In the genomic region with DNA sequence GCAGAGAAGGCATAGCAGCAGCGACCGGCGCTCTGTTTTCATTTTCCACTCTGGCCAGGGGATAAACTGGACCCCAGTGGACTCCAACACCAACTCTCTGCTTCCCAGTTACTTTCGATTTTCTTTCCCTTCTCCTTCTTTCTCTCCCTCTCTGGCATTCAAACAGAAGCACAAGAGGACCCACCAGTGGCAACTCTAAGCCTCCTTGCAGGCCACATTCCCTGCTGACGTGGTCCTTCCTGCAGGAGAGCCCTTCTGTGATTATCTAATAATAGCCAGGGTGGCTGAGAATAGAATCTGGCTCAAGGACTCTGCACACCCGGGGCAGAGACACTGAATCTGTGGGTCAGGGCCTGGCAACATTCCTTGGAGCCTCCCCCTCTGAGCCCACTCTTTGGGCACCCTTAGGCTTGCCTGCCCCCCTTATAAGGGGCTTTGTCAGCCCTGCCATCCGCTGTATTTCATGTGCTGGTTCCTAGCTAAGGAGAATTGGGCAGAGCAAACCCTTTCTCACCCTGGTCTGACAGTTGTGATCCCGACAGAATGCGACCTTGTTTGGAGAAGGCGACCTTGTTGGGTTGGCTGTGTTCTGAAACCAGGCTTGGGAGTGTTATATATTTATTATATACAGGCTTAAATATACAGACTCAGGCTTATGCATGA, we compare ENCODE assay signal across 12 cellular contexts. TPM values are rescaled to one million over a fixed set of nuclear protein-coding genes. Genes with fewer than 3 reads are reported as not detected.
A peak's percentile ranks its signal among the peaks of the same experiment; 100 is the strongest.
DNase-seq lines count a peak whose midpoint lies in the region; ATAC-seq, FAIRE-seq and TF ChIP-seq lines count a peak whose summit lies in the region.
"Had no signal": no experiment of that assay in that cellular context is flagged by ENCODE, and none has a peak within 500 bp of the region (broad histone marks: within the 10 kb centered on the region; RNA-seq: fewer than 3 reads in every experiment).

No MANE protein-coding gene starts in this region.

- CTCF ChIA-PET in HepG2 (lab: Yijun Ruan, JAX; ENCODE audit: low intra/inter-chr PET ratio, low total read pairs) = no interaction called here

- H3K36me3 ChIP-seq in HepG2 (replicated peaks in 1 of 2; ENCODE audit: control insufficient read depth in 1 of 2, insufficient read depth in 2 of 2, low read length in 2 of 2) (no peaks in the 10 kb centered on the region), right lobe of liver (no peaks in the 10 kb centered on the region), breast epithelium (no peaks in the 10 kb centered on the region), mesodermal cell (ENCODE audit: control insufficient read depth, insufficient read depth, low read length) (no peaks in the 10 kb centered on the region), Karpas-422 (ENCODE audit: insufficient read depth, low read length) (no peaks in the 10 kb centered on the region)
- H3K36me3 ChIP-seq: BLaER1 treated with 17β-estradiol and CSF1 and Interleukin-3, amounts not matched to agents 10 nM and 100 nM had no signal

- TF ChIP-seq RAD21 in HepG2 (CRISPR knock-in tag; IDR thresholded peaks at IDR 0.05) = no peak

- H3K9ac ChIP-seq in HepG2 (ENCODE audit: insufficient read depth, low read depth, low read length) = no peak overlapping the region
- H3K9ac ChIP-seq in Karpas-422 (ENCODE audit: low read length) = no peak overlapping the region
- H3K9ac ChIP-seq: BLaER1 treated with 17β-estradiol and CSF1 and Interleukin-3, amounts not matched to agents 10 nM and 100 nM had no signal

- H3K9me2 ChIP-seq in Karpas-422 (replicated peaks; ENCODE audit: insufficient read depth, low read length) = no peaks in the 10 kb centered on the region

- ATAC-seq in HepG2 (no peak), right lobe of liver (no peak), GM18861 (IDR thresholded peaks at IDR 0.05; ENCODE audit: unreplicated experiment) (no peak)

- in situ Hi-C loops in HepG2 (cut with HindIII; ENCODE audit: extremely low pct_ligation_motif_present, low pct_unique_long_range_greater_than_20kb) = loop anchor here (10.0 kb wide), 1 partner anchor 345 kb away; the partner anchor contains the start of gene GPR84

- H3K9me3 ChIP-seq in HepG2 (ENCODE audit: low read length) (no peaks in the 10 kb centered on the region), right lobe of liver (no peaks in the 10 kb centered on the region), breast epithelium (no peaks in the 10 kb centered on the region), mesodermal cell (ENCODE audit: control insufficient read depth, low read length) (no peaks in the 10 kb centered on the region), Karpas-422 (ENCODE audit: low read length) (no peaks in the 10 kb centered on the region)

- WGBS in HepG2 (ENCODE audit: low lambda C conversion rate) = 20% methylated on average over 6 of the region's 10 CpGs
- WGBS in right lobe of liver (ENCODE audit: insufficient coverage, low coverage, low lambda C conversion rate, missing lambda C conversion rate) = 23% methylated on average over 9 of the region's 10 CpGs
- 4 to 7% methylated on average over 7 of the region's 10 CpGs for WGBS in mesodermal cell (ENCODE audit: insufficient coverage in 2 of 2), 2 experiments

- intact Hi-C loops in HepG2 (cut with micrococcal nuclease; ENCODE audit: unreplicated experiment) = no loop called here
- intact Hi-C loops in right lobe of liver (cut with DNase I) = no loop called here
- intact Hi-C loops in breast epithelium (cut with DNase I; ENCODE audit: low total_unique reads) = no loop called here

- no TSS peak for BruUV-seq in HepG2 (replicated peaks; lab: Mats Ljungman, UMichigan)

- H2AFZ ChIP-seq in HepG2 (ENCODE audit: low read length) = no peak overlapping the region
- H2AFZ ChIP-seq in Karpas-422 (ENCODE audit: low read length) = no peak overlapping the region

- no peak for DNase-seq in HepG2 (ENCODE audit: low spot score)
- no peak for DNase-seq in right lobe of liver
- no peak for DNase-seq in breast epithelium (ENCODE audit: low spot score in 2 of 2)
- DNase-seq in NCI-H2029 (lab: John Stamatoyannopoulos, UW) = no peak
- no peak for DNase-seq in CD1c-positive myeloid dendritic cell (ENCODE audit: extremely low spot score)
- no peak for DNase-seq in Karpas-422
- DNase-seq: hippocampal formation, NCI-H526 treated with DMSO at 0.1 percent for 48 hours, occipital lobe had no signal

- no peak for FAIRE-seq in HepG2 (lab: Jason Lieb, UNC)

- H3K79me2 ChIP-seq in HepG2 (ENCODE audit: insufficient read depth, low read length) = no peaks in the 10 kb centered on the region
- no peaks in the 10 kb centered on the region for H3K79me2 ChIP-seq in Karpas-422 (ENCODE audit: low read length)

- H3K27ac ChIP-seq in HepG2 (ENCODE audit: extremely low read length, insufficient read depth, low read length) = no peak overlapping the region
- H3K27ac ChIP-seq in right lobe of liver = no peak overlapping the region
- peak overlapping the region; percentile 99 for H3K27ac ChIP-seq in breast epithelium
- peak overlapping the region; percentile 84 for H3K27ac ChIP-seq in mesodermal cell (ENCODE audit: low read depth, low read length, severe bottlenecking)
- H3K27ac ChIP-seq in Karpas-422 (ENCODE audit: low read length) = no peak overlapping the region
- H3K27ac ChIP-seq: BLaER1 treated with 17β-estradiol and CSF1 and Interleukin-3, amounts not matched to agents 10 nM and 100 nM had no signal

- POLR2A ChIA-PET in HepG2 (lab: Yijun Ruan, JAX) = no interaction called here

- H3K4me1 ChIP-seq in HepG2 (ENCODE audit: insufficient read depth, low read length) (peaks cover 5% of the 10 kb centered on the region; the same call in 1 of the 2 replicates), right lobe of liver (peaks cover 0 to 4% (median 0%) of the 10 kb centered on the region in 4 donors), breast epithelium (peaks cover 0 to 16% of the 10 kb centered on the region in 2 donors), mesodermal cell (ENCODE audit: control insufficient read depth, insufficient read depth, low read length, poor library complexity, severe bottlenecking) (peaks cover 9% of the 10 kb centered on the region), Karpas-422 (ENCODE audit: low read length) (peaks cover 19% of the 10 kb centered on the region)
- H3K4me1 ChIP-seq: BLaER1 treated with 17β-estradiol and CSF1 and Interleukin-3, amounts not matched to agents 10 nM and 100 nM had no signal

- no peak for TF ChIP-seq POLR2A in HepG2 (IDR thresholded peaks at IDR 0.05; ENCODE audit: insufficient read depth in 1 of 2, low read depth in 2 of 2, low read length in 2 of 2)
- no peak for TF ChIP-seq POLR2A in right lobe of liver (IDR thresholded peaks at IDR 0.05)
- no peak for TF ChIP-seq POLR2A in breast epithelium (IDR thresholded peaks at IDR 0.05)

- H3K4me3 ChIP-seq in HepG2 (replicated peaks in 1 of 3; ENCODE audit: insufficient read depth in 1 of 3, low read depth in 2 of 3, low read length in 3 of 3) (peak overlapping the region in 1 of 3 experiments; percentile 9; a peak in 1 of 6 replicates), right lobe of liver (no peak overlapping the region), breast epithelium (peak overlapping the region; percentile 65 to 80 (median 71)), mesodermal cell (ENCODE audit: extremely low read depth, insufficient read depth, low read length, poor library complexity, severe bottlenecking) (peak overlapping the region; percentile 36), Karpas-422 (ENCODE audit: low read length) (no peak overlapping the region)
- H3K4me3 ChIP-seq: BLaER1 treated with 17β-estradiol and CSF1 and Interleukin-3, amounts not matched to agents 10 nM and 100 nM had no signal

- no peaks in the 10 kb centered on the region for H4K20me1 ChIP-seq in HepG2 (ENCODE audit: insufficient read depth, low read length)
- no peaks in the 10 kb centered on the region for H4K20me1 ChIP-seq in Karpas-422 (ENCODE audit: insufficient read depth, low read depth, low read length)

- no peak for TF ChIP-seq EP300 in HepG2 (IDR thresholded peaks at IDR 0.05; ENCODE audit: low read depth in 2 of 2, low read length in 2 of 2)
- no peak for TF ChIP-seq EP300 in HepG2 (CRISPR knock-in tag; IDR thresholded peaks at IDR 0.05; ENCODE audit: borderline replicate concordance)

- H3K27me3 ChIP-seq in HepG2 (ENCODE audit: control insufficient read depth in 1 of 2, insufficient read depth in 2 of 2, low read length in 2 of 2) (peaks cover 4 to 57% of the 10 kb centered on the region in 2 experiments), right lobe of liver (peaks cover 0 to 57% of the 10 kb centered on the region in 2 donors), breast epithelium (no peaks in the 10 kb centered on the region), Karpas-422 (ENCODE audit: low read length) (no peaks in the 10 kb centered on the region)

- TF ChIP-seq CTCF in HepG2 (CRISPR knock-in tag; IDR thresholded peaks at IDR 0.05) (no peak), right lobe of liver (IDR thresholded peaks at IDR 0.05) (no peak), breast epithelium (IDR thresholded peaks at IDR 0.05) (no peak)

- H3K4me2 ChIP-seq in HepG2 (ENCODE audit: low read depth, low read length) = peak overlapping the region; percentile 48
- H3K4me2 ChIP-seq in Karpas-422 (ENCODE audit: low read depth, low read length, poor library complexity, severe bottlenecking) = no peak overlapping the region
- H3K4me2 ChIP-seq: BLaER1 treated with 17β-estradiol and CSF1 and Interleukin-3, amounts not matched to agents 10 nM and 100 nM had no signal

RNA-seq across cellular contexts. Expression of gene HOXC6, which starts 8.2 kb away (rescaled TPM):
- total RNA-seq in HepG2 (2016; rRNA removed; fragmentation: Illumina TruSeq; extraction: Trizol) (not detected in 2 replicates), right lobe of liver (not detected), breast epithelium (1 to 10 TPM; 3.3 to 4.1 (median 4.0) TPM)
- not detected in 2 replicates for total RNA-seq in HepG2 (2016; cell fraction: cytosol; rRNA removed; fragmentation: Illumina TruSeq; extraction: Trizol; ENCODE audit: low read depth)
- total RNA-seq in HepG2 (2016; cell fraction: insoluble cytoplasmic fraction; rRNA removed; fragmentation: Illumina TruSeq; extraction: Trizol) = not detected in 2 replicates
- not detected in 2 replicates for total RNA-seq in HepG2 (2016; cell fraction: membrane; rRNA removed; fragmentation: Illumina TruSeq; extraction: Trizol)
- not detected in 2 replicates for total RNA-seq in HepG2 (2016; cell fraction: nucleus; rRNA removed; fragmentation: Illumina TruSeq; extraction: Trizol)
- polyA plus RNA-seq in HepG2 (2011; rRNA removed) = not detected in 2 replicates
- not detected in 2 replicates for polyA plus RNA-seq in HepG2 (2011; cell fraction: cytosol; rRNA removed)
- not detected in 2 replicates for polyA plus RNA-seq in HepG2 (2011; cell fraction: nucleus; rRNA removed)
- not detected in 2 replicates for polyA plus RNA-seq in HepG2 (2012)
- not detected in 2 replicates for polyA plus RNA-seq in HepG2 (2016; cell fraction: cytosol; fragmentation: Illumina TruSeq; extraction: Trizol; ENCODE audit: low read depth)
- not detected in 2 replicates for polyA plus RNA-seq in HepG2 (2016; cell fraction: insoluble cytoplasmic fraction; fragmentation: Illumina TruSeq; extraction: Trizol; ENCODE audit: low read depth)
- not detected in 2 replicates for polyA plus RNA-seq in HepG2 (2016; cell fraction: membrane; fragmentation: Illumina TruSeq; extraction: Trizol; ENCODE audit: low read depth)
- polyA plus RNA-seq in HepG2 (2016; cell fraction: nucleus; fragmentation: Illumina TruSeq; extraction: Trizol; ENCODE audit: insufficient read depth, low read depth) = not detected in 2 replicates
- 2.8 TPM in 1 of 2 replicates, not detected in the other for polyA minus RNA-seq in HepG2 (2011; rRNA and poly(A)+ RNA removed; ENCODE audit: low replicate concordance)
- polyA minus RNA-seq in HepG2 (2011; cell fraction: cytosol; rRNA and poly(A)+ RNA removed) = not detected in 2 replicates
- polyA minus RNA-seq in HepG2 (2011; cell fraction: nucleus; rRNA and poly(A)+ RNA removed) = not detected in 2 replicates
- polyA plus RNA-seq in mesodermal cell (2013, experiment 1 of 2) = 9.0 TPM
- polyA plus RNA-seq in mesodermal cell (2013, experiment 2 of 2) = 13.7 TPM
- total RNA-seq in Karpas-422 (2014; rRNA removed; shearing (Covaris generic); ENCODE audit: low replicate concordance) = not detected in 2 replicates
- total RNA-seq: occipital lobe had no signal

RNA-seq across cellular contexts. Expression of gene HOXC8, which starts 11.3 kb away (rescaled TPM):
- not detected in 2 replicates for total RNA-seq in HepG2 (2016; rRNA removed; fragmentation: Illumina TruSeq; extraction: Trizol)
- total RNA-seq in HepG2 (2016; cell fraction: cytosol; rRNA removed; fragmentation: Illumina TruSeq; extraction: Trizol; ENCODE audit: low read depth) = not detected in 2 replicates
- not detected in 2 replicates for total RNA-seq in HepG2 (2016; cell fraction: insoluble cytoplasmic fraction; rRNA removed; fragmentation: Illumina TruSeq; extraction: Trizol)
- total RNA-seq in HepG2 (2016; cell fraction: membrane; rRNA removed; fragmentation: Illumina TruSeq; extraction: Trizol) = not detected in 2 replicates
- not detected in 2 replicates for total RNA-seq in HepG2 (2016; cell fraction: nucleus; rRNA removed; fragmentation: Illumina TruSeq; extraction: Trizol)
- 0.04 TPM in 1 of 2 replicates, not detected in the other for polyA plus RNA-seq in HepG2 (2011; rRNA removed)
- polyA plus RNA-seq in HepG2 (2011; cell fraction: cytosol; rRNA removed) = 0.03 TPM in 1 of 2 replicates, not detected in the other
- polyA plus RNA-seq in HepG2 (2011; cell fraction: nucleus; rRNA removed) = not detected in 2 replicates
- polyA plus RNA-seq in HepG2 (2012) = 0.16 TPM in 1 of 2 replicates, not detected in the other
- not detected in 2 replicates for polyA plus RNA-seq in HepG2 (2016; cell fraction: cytosol; fragmentation: Illumina TruSeq; extraction: Trizol; ENCODE audit: low read depth)
- not detected in 2 replicates for polyA plus RNA-seq in HepG2 (2016; cell fraction: insoluble cytoplasmic fraction; fragmentation: Illumina TruSeq; extraction: Trizol; ENCODE audit: low read depth)
- not detected in 2 replicates for polyA plus RNA-seq in HepG2 (2016; cell fraction: membrane; fragmentation: Illumina TruSeq; extraction: Trizol; ENCODE audit: low read depth)
- polyA plus RNA-seq in HepG2 (2016; cell fraction: nucleus; fragmentation: Illumina TruSeq; extraction: Trizol; ENCODE audit: insufficient read depth, low read depth) = 0.32 TPM in 1 of 2 replicates, not detected in the other
- 0.61 TPM in 1 of 2 replicates, not detected in the other for polyA minus RNA-seq in HepG2 (2011; rRNA and poly(A)+ RNA removed; ENCODE audit: low replicate concordance)
- not detected in 2 replicates for polyA minus RNA-seq in HepG2 (2011; cell fraction: cytosol; rRNA and poly(A)+ RNA removed)
- polyA minus RNA-seq in HepG2 (2011; cell fraction: nucleus; rRNA and poly(A)+ RNA removed) = not detected in 2 replicates
- not detected for total RNA-seq in right lobe of liver
- 1 to 10 TPM in 2 of 3 donors, under 1 TPM in 1; 0.73 to 5.4 (median 2.0) TPM for total RNA-seq in breast epithelium
- polyA plus RNA-seq in mesodermal cell (2013, experiment 1 of 2) = 4.0 TPM
- 6.0 TPM for polyA plus RNA-seq in mesodermal cell (2013, experiment 2 of 2)
- total RNA-seq in Karpas-422 (2014; rRNA removed; shearing (Covaris generic); ENCODE audit: low replicate concordance) = not detected in 2 replicates
- total RNA-seq: occipital lobe had no signal

RNA-seq across cellular contexts. Expression of gene HOXC5, which starts 12.8 kb away (rescaled TPM):
- total RNA-seq in HepG2 (2016; rRNA removed; fragmentation: Illumina TruSeq; extraction: Trizol) (not detected in 2 replicates), right lobe of liver (not detected), breast epithelium (under 1 TPM; 0.73 to 0.98 (median 0.96) TPM)
- not detected in 2 replicates for total RNA-seq in HepG2 (2016; cell fraction: cytosol; rRNA removed; fragmentation: Illumina TruSeq; extraction: Trizol; ENCODE audit: low read depth)
- total RNA-seq in HepG2 (2016; cell fraction: insoluble cytoplasmic fraction; rRNA removed; fragmentation: Illumina TruSeq; extraction: Trizol) = not detected in 2 replicates
- not detected in 2 replicates for total RNA-seq in HepG2 (2016; cell fraction: membrane; rRNA removed; fragmentation: Illumina TruSeq; extraction: Trizol)
- total RNA-seq in HepG2 (2016; cell fraction: nucleus; rRNA removed; fragmentation: Illumina TruSeq; extraction: Trizol) = not detected in 2 replicates
- not detected in 2 replicates for polyA plus RNA-seq in HepG2 (2011; rRNA removed)
- not detected in 2 replicates for polyA plus RNA-seq in HepG2 (2011; cell fraction: cytosol; rRNA removed)
- polyA plus RNA-seq in HepG2 (2011; cell fraction: nucleus; rRNA removed) = not detected in 2 replicates
- not detected in 2 replicates for polyA plus RNA-seq in HepG2 (2012)
- polyA plus RNA-seq in HepG2 (2016; cell fraction: cytosol; fragmentation: Illumina TruSeq; extraction: Trizol; ENCODE audit: low read depth) = not detected in 2 replicates
- polyA plus RNA-seq in HepG2 (2016; cell fraction: insoluble cytoplasmic fraction; fragmentation: Illumina TruSeq; extraction: Trizol; ENCODE audit: low read depth) = not detected in 2 replicates
- polyA plus RNA-seq in HepG2 (2016; cell fraction: membrane; fragmentation: Illumina TruSeq; extraction: Trizol; ENCODE audit: low read depth) = not detected in 2 replicates
- not detected in 2 replicates for polyA plus RNA-seq in HepG2 (2016; cell fraction: nucleus; fragmentation: Illumina TruSeq; extraction: Trizol; ENCODE audit: insufficient read depth, low read depth)
- polyA minus RNA-seq in HepG2 (2011; rRNA and poly(A)+ RNA removed; ENCODE audit: low replicate concordance) = 0.63 TPM in 1 of 2 replicates, not detected in the other
- not detected in 2 replicates for polyA minus RNA-seq in HepG2 (2011; cell fraction: cytosol; rRNA and poly(A)+ RNA removed)
- not detected in 2 replicates for polyA minus RNA-seq in HepG2 (2011; cell fraction: nucleus; rRNA and poly(A)+ RNA removed)
- 0.33 TPM for polyA plus RNA-seq in mesodermal cell (2013, experiment 1 of 2)
- polyA plus RNA-seq in mesodermal cell (2013, experiment 2 of 2) = 0.30 TPM
- not detected in 2 replicates for total RNA-seq in Karpas-422 (2014; rRNA removed; shearing (Covaris generic); ENCODE audit: low replicate concordance)
- total RNA-seq: occipital lobe had no signal

RNA-seq across cellular contexts. Expression of gene HOXC9, which starts 20.1 kb away (rescaled TPM):
- total RNA-seq in HepG2 (2016; rRNA removed; fragmentation: Illumina TruSeq; extraction: Trizol) = 0.94 and 1.1 TPM in 2 replicates
- 0.35 and 0.61 TPM in 2 replicates for total RNA-seq in HepG2 (2016; cell fraction: cytosol; rRNA removed; fragmentation: Illumina TruSeq; extraction: Trizol; ENCODE audit: low read depth)
- total RNA-seq in HepG2 (2016; cell fraction: insoluble cytoplasmic fraction; rRNA removed; fragmentation: Illumina TruSeq; extraction: Trizol) = 1.1 and 1.2 TPM in 2 replicates
- 0.90 and 0.99 TPM in 2 replicates for total RNA-seq in HepG2 (2016; cell fraction: membrane; rRNA removed; fragmentation: Illumina TruSeq; extraction: Trizol)
- 0.41 and 0.50 TPM in 2 replicates for total RNA-seq in HepG2 (2016; cell fraction: nucleus; rRNA removed; fragmentation: Illumina TruSeq; extraction: Trizol)
- polyA plus RNA-seq in HepG2 (2011; rRNA removed) = 0.10 and 0.11 TPM in 2 replicates
- polyA plus RNA-seq in HepG2 (2011; cell fraction: cytosol; rRNA removed) = 0.23 and 0.27 TPM in 2 replicates
- 0.10 and 0.14 TPM in 2 replicates for polyA plus RNA-seq in HepG2 (2011; cell fraction: nucleus; rRNA removed)
- polyA plus RNA-seq in HepG2 (2012) = 0.47 and 1.0 TPM in 2 replicates
- 1.6 and 2.0 TPM in 2 replicates for polyA plus RNA-seq in HepG2 (2016; cell fraction: cytosol; fragmentation: Illumina TruSeq; extraction: Trizol; ENCODE audit: low read depth)
- 1.8 and 2.6 TPM in 2 replicates for polyA plus RNA-seq in HepG2 (2016; cell fraction: insoluble cytoplasmic fraction; fragmentation: Illumina TruSeq; extraction: Trizol; ENCODE audit: low read depth)
- polyA plus RNA-seq in HepG2 (2016; cell fraction: membrane; fragmentation: Illumina TruSeq; extraction: Trizol; ENCODE audit: low read depth) = 1.4 and 2.4 TPM in 2 replicates
- 1.3 and 2.0 TPM in 2 replicates for polyA plus RNA-seq in HepG2 (2016; cell fraction: nucleus; fragmentation: Illumina TruSeq; extraction: Trizol; ENCODE audit: insufficient read depth, low read depth)
- polyA minus RNA-seq in HepG2 (2011; rRNA and poly(A)+ RNA removed; ENCODE audit: low replicate concordance) = 1.2 TPM in 1 of 2 replicates, not detected in the other
- polyA minus RNA-seq in HepG2 (2011; cell fraction: cytosol; rRNA and poly(A)+ RNA removed) = not detected in 2 replicates
- not detected in 2 replicates for polyA minus RNA-seq in HepG2 (2011; cell fraction: nucleus; rRNA and poly(A)+ RNA removed)
- not detected for total RNA-seq in right lobe of liver
- 10 to 100 TPM in 1 of 3 donors, 1 to 10 TPM in 2; 3.8 to 16.8 (median 4.6) TPM for total RNA-seq in breast epithelium
- 3.8 TPM for polyA plus RNA-seq in mesodermal cell (2013, experiment 1 of 2)
- polyA plus RNA-seq in mesodermal cell (2013, experiment 2 of 2) = 3.3 TPM
- total RNA-seq in Karpas-422 (2014; rRNA removed; shearing (Covaris generic); ENCODE audit: low replicate concordance) = not detected in 2 replicates
- total RNA-seq: occipital lobe had no signal

RNA-seq across cellular contexts. Expression of gene HOXC4, which starts 33.6 kb away (rescaled TPM):
- not detected in 2 replicates for total RNA-seq in HepG2 (2016; rRNA removed; fragmentation: Illumina TruSeq; extraction: Trizol)
- not detected in 2 replicates for total RNA-seq in HepG2 (2016; cell fraction: cytosol; rRNA removed; fragmentation: Illumina TruSeq; extraction: Trizol; ENCODE audit: low read depth)
- total RNA-seq in HepG2 (2016; cell fraction: insoluble cytoplasmic fraction; rRNA removed; fragmentation: Illumina TruSeq; extraction: Trizol) = not detected in 2 replicates
- not detected in 2 replicates for total RNA-seq in HepG2 (2016; cell fraction: membrane; rRNA removed; fragmentation: Illumina TruSeq; extraction: Trizol)
- not detected in 2 replicates for total RNA-seq in HepG2 (2016; cell fraction: nucleus; rRNA removed; fragmentation: Illumina TruSeq; extraction: Trizol)
- not detected in 2 replicates for polyA plus RNA-seq in HepG2 (2011; rRNA removed)
- not detected in 2 replicates for polyA plus RNA-seq in HepG2 (2011; cell fraction: cytosol; rRNA removed)
- not detected in 2 replicates for polyA plus RNA-seq in HepG2 (2011; cell fraction: nucleus; rRNA removed)
- polyA plus RNA-seq in HepG2 (2012) = not detected in 2 replicates
- not detected in 2 replicates for polyA plus RNA-seq in HepG2 (2016; cell fraction: cytosol; fragmentation: Illumina TruSeq; extraction: Trizol; ENCODE audit: low read depth)
- not detected in 2 replicates for polyA plus RNA-seq in HepG2 (2016; cell fraction: insoluble cytoplasmic fraction; fragmentation: Illumina TruSeq; extraction: Trizol; ENCODE audit: low read depth)
- polyA plus RNA-seq in HepG2 (2016; cell fraction: membrane; fragmentation: Illumina TruSeq; extraction: Trizol; ENCODE audit: low read depth) = not detected in 2 replicates
- polyA plus RNA-seq in HepG2 (2016; cell fraction: nucleus; fragmentation: Illumina TruSeq; extraction: Trizol; ENCODE audit: insufficient read depth, low read depth) = not detected in 2 replicates
- not detected in 2 replicates for polyA minus RNA-seq in HepG2 (2011; rRNA and poly(A)+ RNA removed; ENCODE audit: low replicate concordance)
- polyA minus RNA-seq in HepG2 (2011; cell fraction: cytosol; rRNA and poly(A)+ RNA removed) = not detected in 2 replicates
- not detected in 2 replicates for polyA minus RNA-seq in HepG2 (2011; cell fraction: nucleus; rRNA and poly(A)+ RNA removed)
- under 1 TPM in 1 of 6 experiments, not detected in 5; 0.13 TPM for total RNA-seq in right lobe of liver
- 1 to 10 TPM; 1.8 to 2.3 (median 1.9) TPM for total RNA-seq in breast epithelium
- 9.1 TPM for polyA plus RNA-seq in mesodermal cell (2013, experiment 1 of 2)
- polyA plus RNA-seq in mesodermal cell (2013, experiment 2 of 2) = 9.2 TPM
- 7.3 and 9.7 TPM in 2 replicates for total RNA-seq in Karpas-422 (2014; rRNA removed; shearing (Covaris generic); ENCODE audit: low replicate concordance)
- total RNA-seq: occipital lobe had no signal

Comparison
In these comparisons a context has a peak if more than half of its experiments do, and no peak if none do; other contexts are left out.
1. H3K27ac ChIP-seq: peak in breast epithelium (2 of 2) and mesodermal cell (single experiment); none in HepG2 (single experiment), right lobe of liver (0 of 3) and Karpas-422 (single experiment).
2. H3K4me3 ChIP-seq: peak in breast epithelium (3 of 3) and mesodermal cell (single experiment); none in right lobe of liver (0 of 3) and Karpas-422 (single experiment).